22 cellular contexts compared by ENCODE assay signal in the genomic region with DNA sequence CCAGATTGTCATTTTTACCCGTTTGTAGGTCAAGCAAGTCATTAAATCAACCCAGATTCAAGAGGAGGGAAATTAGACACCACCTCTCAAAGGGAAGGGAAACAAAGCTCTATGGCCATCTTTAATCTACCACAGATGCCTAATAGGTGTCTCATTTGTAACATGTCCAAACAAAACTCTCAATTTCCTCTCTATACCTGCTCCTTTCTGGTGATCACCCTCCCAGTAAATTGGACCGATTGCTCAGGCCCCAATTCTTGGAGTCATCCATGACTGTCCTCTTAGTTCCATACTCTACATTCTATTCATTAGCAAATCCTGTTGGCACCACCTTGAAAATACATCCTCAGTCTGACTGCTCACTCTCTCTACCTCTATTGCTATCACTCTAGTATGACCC. TPM values are rescaled to one million over a fixed set of nuclear protein-coding genes. Genes with fewer than 3 reads are reported as not detected.
DNase-seq lines count a peak whose midpoint lies in the region; ATAC-seq, FAIRE-seq and TF ChIP-seq lines count a peak whose summit lies in the region.
"Had no signal": no experiment of that assay in that cellular context is flagged by ENCODE, and none has a peak within 500 bp of the region (broad histone marks: within the 10 kb centered on the region; RNA-seq: fewer than 3 reads in every experiment).

No MANE protein-coding gene starts in this region.

- peak overlapping the region in 3 of 4 donors; percentile 66 to 73 (median 72) for H3K27ac ChIP-seq in esophagus squamous epithelium
- H3K27ac ChIP-seq: HL-60, SK-N-MC had no signal

- H3K4me1 ChIP-seq in esophagus squamous epithelium, result peaks cover 0 to 31% (median 12%) of the 10 kb centered on the region in 3 donors

- no peak for TF ChIP-seq POLR2A in esophagus squamous epithelium (IDR thresholded peaks at IDR 0.05)

- H3K9me3 Mint-ChIP-seq in stimulated activated naive CD8-positive, alpha-beta T cell treated with anti-CD3 and anti-CD28 coated beads, Interleukin-15, Interleukin-2, amounts not matched to agents 100 ng/mL and 50 ng/mL, for 24 hours, result peaks cover 5% of the 10 kb centered on the region

- ATAC-seq in stimulated activated naive CD8-positive, alpha-beta T cell treated with anti-CD3 and anti-CD28 coated beads, Interleukin-15, Interleukin-2, amounts not matched to agents 100 U/mL and 50 U/mL, for 24 hours, result no peak
- ATAC-seq in HG03442 (IDR thresholded peaks at IDR 0.05; ENCODE audit: unreplicated experiment) (no peak), HG03045 (IDR thresholded peaks at IDR 0.05; ENCODE audit: unreplicated experiment) (no peak)
- ATAC-seq: K562 had no signal

- H3K4me3 Mint-ChIP-seq in stimulated activated naive CD8-positive, alpha-beta T cell treated with anti-CD3 and anti-CD28 coated beads, Interleukin-15, Interleukin-2, amounts not matched to agents 100 ng/mL and 50 ng/mL, for 24 hours, result no peak overlapping the region

- intact Hi-C loops in esophagus squamous epithelium (cut with DNase I), result no loop called here

- peak; percentile 77 for FAIRE-seq in bronchial epithelial cell (lab: Jason Lieb, UNC)
- FAIRE-seq: GM18507, H54, K562 had no signal

- H3K4me1 Mint-ChIP-seq in stimulated activated naive CD8-positive, alpha-beta T cell treated with anti-CD3 and anti-CD28 coated beads, Interleukin-15, Interleukin-2, amounts not matched to agents 100 ng/mL and 50 ng/mL, for 24 hours (ENCODE audit: low read depth), result peaks cover 19% of the 10 kb centered on the region

- no peaks in the 10 kb centered on the region for H3K9me3 ChIP-seq in esophagus squamous epithelium

- TF ChIP-seq CTCF in bronchial epithelial cell (IDR thresholded peaks at IDR 0.05; ENCODE audit: insufficient read depth, low read length, severe bottlenecking) (no peak), esophagus squamous epithelium (IDR thresholded peaks at IDR 0.05) (no peak)

- H3K27me3 ChIP-seq in bronchial epithelial cell (ENCODE audit: control insufficient read depth, insufficient read depth, low read length), result no peaks in the 10 kb centered on the region
- H3K27me3 ChIP-seq in esophagus squamous epithelium, result no peaks in the 10 kb centered on the region

- H3K27me3 Mint-ChIP-seq in stimulated activated naive CD8-positive, alpha-beta T cell treated with anti-CD3 and anti-CD28 coated beads, Interleukin-15, Interleukin-2, amounts not matched to agents 100 ng/mL and 50 ng/mL, for 24 hours, result peaks cover 14% of the 10 kb centered on the region

- WGBS in esophagus squamous epithelium, 2 donors, result 29 to 40% methylated on average over 2 of the region's 2 CpGs

- H3K36me3 ChIP-seq in bronchial epithelial cell (ENCODE audit: control insufficient read depth, insufficient read depth, low read length), result no peaks in the 10 kb centered on the region
- H3K36me3 ChIP-seq in esophagus squamous epithelium, result no peaks in the 10 kb centered on the region

- H3K4me3 ChIP-seq in bronchial epithelial cell (ENCODE audit: low read depth, low read length) (no peak overlapping the region), esophagus squamous epithelium (no peak overlapping the region)
- H3K4me3 ChIP-seq: K562, SK-N-MC had no signal

- H3K27ac Mint-ChIP-seq in stimulated activated naive CD8-positive, alpha-beta T cell treated with anti-CD3 and anti-CD28 coated beads, Interleukin-15, Interleukin-2, amounts not matched to agents 100 ng/mL and 50 ng/mL, for 24 hours, result peak overlapping the region; percentile 4

- no peak for DNase-seq in stimulated activated naive CD8-positive, alpha-beta T cell treated with anti-CD3 and anti-CD28 coated beads, Interleukin-15, Interleukin-2, amounts not matched to agents 100 U/mL and 50 U/mL, for 24 hours
- DNase-seq in bronchial epithelial cell (ENCODE audit: low read depth) (peak; percentile 96), esophagus squamous epithelium (lab: John Stamatoyannopoulos, UW) (no peak), foreskin melanocyte (no peak)
- DNase-seq: DMS153, DND-41, Kasumi-1, MV-4-11, NCI-H1105, NCI-H1436 treated with DMSO at 0.1 percent for 48 hours, NCI-H187 treated with DMSO at 0.1 percent for 48 hours, NCI-H446 treated with DMSO at 0.1 percent for 48 hours, SIG-M5, SW 1271 had no signal

- no peaks in the 10 kb centered on the region for H3K36me3 Mint-ChIP-seq in stimulated activated naive CD8-positive, alpha-beta T cell treated with anti-CD3 and anti-CD28 coated beads, Interleukin-15, Interleukin-2, amounts not matched to agents 100 ng/mL and 50 ng/mL, for 24 hours (ENCODE audit: low read depth)

RNA-seq across cellular contexts. Expression of a gene that starts 22.1 kb away (rescaled TPM):
- total RNA-seq in bronchial epithelial cell, result 53.9 and 65.0 TPM in 2 replicates
- 100 to 1,000 TPM in 1 of 4 donors, 10 to 100 TPM in 3; 31.4 to 131 (median 46.7) TPM for total RNA-seq in esophagus squamous epithelium
